Comparison of ENCODE assay signal across 1 cellular context in the genomic region with DNA sequence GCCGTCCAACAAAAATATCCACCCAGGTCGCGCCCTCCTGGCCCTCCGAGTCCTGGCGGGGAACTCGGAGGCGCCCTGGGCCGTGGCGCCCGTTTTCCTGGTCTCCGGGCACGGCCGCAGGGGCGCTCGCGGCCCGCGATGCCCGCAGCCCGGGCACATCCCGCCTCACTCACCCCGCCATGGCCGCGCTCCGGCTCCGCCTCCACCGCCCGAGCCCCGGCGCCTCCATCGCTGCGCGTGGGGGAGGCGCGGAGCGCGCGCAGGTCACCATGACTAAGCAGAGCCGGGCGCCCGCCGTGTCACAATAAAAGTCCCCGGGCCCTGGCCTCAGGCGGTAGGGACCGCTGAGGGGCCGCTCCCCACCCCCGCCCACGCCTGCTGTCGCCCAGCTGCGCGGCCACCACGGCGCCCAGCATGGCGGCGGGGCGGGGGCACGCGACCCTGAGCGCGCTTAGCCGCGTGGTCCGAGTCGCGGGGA.
TF ChIP-seq lines count a peak whose summit lies in the region.

No MANE protein-coding gene starts in this region.

TF ChIP-seq in HEK293, 187 proteins besides CTCF, POLR2A, EP300 and RAD21 (continued from another document):
- TF ChIP-seq ZNF677 (tag by site-specific recombination; IDR thresholded peaks at IDR 0.05) (peak; percentile 59; the same call in 1 of the 2 replicates), ZNF112 (tag by site-specific recombination; IDR thresholded peaks at IDR 0.05) (no peak), ZNF792 (tag by site-specific recombination; IDR thresholded peaks at IDR 0.05) (no peak), HOXC10 (CRISPR knock-in tag; IDR thresholded peaks at IDR 0.05) (peak; percentile 94; the same call in 1 of the 2 replicates), BCL11A (tag by site-specific recombination; IDR thresholded peaks at IDR 0.05; ENCODE audit: low read depth) (no peak), KLF9 (tag by site-specific recombination; IDR thresholded peaks at IDR 0.05; ENCODE audit: low read depth) (peak; percentile 40), GLI2 (tag by site-specific recombination; IDR thresholded peaks at IDR 0.05; ENCODE audit: borderline replicate concordance, low read depth) (0 out of 2 replicates have a peak, but pooled peaks have one; percentile 16), ZNF558 (tag by site-specific recombination; IDR thresholded peaks at IDR 0.05) (no peak), ZNF561 (tag by site-specific recombination; IDR thresholded peaks at IDR 0.05; ENCODE audit: borderline replicate concordance) (peak; percentile 73; the same call in 1 of the 2 replicates), ZNF76 (tag by site-specific recombination; IDR thresholded peaks at IDR 0.05; ENCODE audit: borderline replicate concordance, low read depth) (no peak), ZNF768 (tag by site-specific recombination; IDR thresholded peaks at IDR 0.05) (no peak), ZNF629 (tag by site-specific recombination; IDR thresholded peaks at IDR 0.05) (peak; percentile 43; the same call in 1 of the 2 replicates), ZNF146 (tag by site-specific recombination; IDR thresholded peaks at IDR 0.05) (0 out of 2 replicates have a peak, but pooled peaks have one; percentile 5), YY2 (tag by site-specific recombination; IDR thresholded peaks at IDR 0.05) (peak; percentile 64; the same call in 1 of the 2 replicates), ZNF350 (tag by site-specific recombination; IDR thresholded peaks at IDR 0.05) (no peak), MZF1 (tag by site-specific recombination; IDR thresholded peaks at IDR 0.05; ENCODE audit: borderline replicate concordance) (peak; percentile 45; the same call in 1 of the 2 replicates), KLF10 (tag by site-specific recombination; IDR thresholded peaks at IDR 0.05) (peak; percentile 96), ZFP69B (tag by site-specific recombination; IDR thresholded peaks at IDR 0.05) (peak; percentile 47; the same call in 1 of the 2 replicates), ZNF510 (tag by site-specific recombination; IDR thresholded peaks at IDR 0.05; ENCODE audit: insufficient replicate concordance) (no peak), ZIC2 (tag by site-specific recombination; IDR thresholded peaks at IDR 0.05) (peak; percentile 91), ZBTB20 (tag by site-specific recombination; IDR thresholded peaks at IDR 0.05) (0 out of 2 replicates have a peak, but pooled peaks have one; percentile 15), ZFHX2 (tag by site-specific recombination; conservative IDR thresholded peaks at IDR 0.05) (peak; percentile 92), ZSCAN30 (tag by site-specific recombination; IDR thresholded peaks at IDR 0.05) (peak; percentile 89), ZNF266 (tag by site-specific recombination; IDR thresholded peaks at IDR 0.05; ENCODE audit: low read depth) (no peak), ZNF221 (tag by site-specific recombination; IDR thresholded peaks at IDR 0.05; ENCODE audit: borderline replicate concordance) (0 out of 2 replicates have a peak, but pooled peaks have one; percentile 13), EGR2 (tag by site-specific recombination; IDR thresholded peaks at IDR 0.05; ENCODE audit: low read depth) (peak; percentile 21; the same call in 1 of the 2 replicates), OSR2 (tag by site-specific recombination; IDR thresholded peaks at IDR 0.05) (0 out of 2 replicates have a peak, but pooled peaks have one; percentile 7), YY1 (tag by site-specific recombination; IDR thresholded peaks at IDR 0.05) (peak; percentile 89), ZBTB8A (tag by site-specific recombination; IDR thresholded peaks at IDR 0.05) (peak; percentile 96), ZNF169 (tag by site-specific recombination; IDR thresholded peaks at IDR 0.05) (no peak), ZFP37 (tag by site-specific recombination; IDR thresholded peaks at IDR 0.05) (peak; percentile 8; the same call in 1 of the 2 replicates), ZNF747 (tag by site-specific recombination; IDR thresholded peaks at IDR 0.05) (no peak), ZNF660 (tag by site-specific recombination; IDR thresholded peaks at IDR 0.05) (peak; percentile 87), ZNF184 (tag by site-specific recombination; IDR thresholded peaks at IDR 0.05) (peak; percentile 78), ZNF394 (tag by site-specific recombination; IDR thresholded peaks at IDR 0.05; ENCODE audit: borderline replicate concordance) (no peak)
- TF ChIP-seq, protein P1, sequence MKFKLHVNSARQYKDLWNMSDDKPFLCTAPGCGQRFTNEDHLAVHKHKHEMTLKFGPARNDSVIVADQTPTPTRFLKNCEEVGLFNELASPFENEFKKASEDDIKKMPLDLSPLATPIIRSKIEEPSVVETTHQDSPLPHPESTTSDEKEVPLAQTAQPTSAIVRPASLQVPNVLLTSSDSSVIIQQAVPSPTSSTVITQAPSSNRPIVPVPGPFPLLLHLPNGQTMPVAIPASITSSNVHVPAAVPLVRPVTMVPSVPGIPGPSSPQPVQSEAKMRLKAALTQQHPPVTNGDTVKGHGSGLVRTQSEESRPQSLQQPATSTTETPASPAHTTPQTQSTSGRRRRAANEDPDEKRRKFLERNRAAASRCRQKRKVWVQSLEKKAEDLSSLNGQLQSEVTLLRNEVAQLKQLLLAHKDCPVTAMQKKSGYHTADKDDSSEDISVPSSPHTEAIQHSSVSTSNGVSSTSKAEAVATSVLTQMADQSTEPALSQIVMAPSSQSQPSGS (tag by site-specific recombination; IDR thresholded peaks at IDR 0.05; ENCODE audit: low read depth), result no peak
- TF ChIP-seq, protein P2, sequence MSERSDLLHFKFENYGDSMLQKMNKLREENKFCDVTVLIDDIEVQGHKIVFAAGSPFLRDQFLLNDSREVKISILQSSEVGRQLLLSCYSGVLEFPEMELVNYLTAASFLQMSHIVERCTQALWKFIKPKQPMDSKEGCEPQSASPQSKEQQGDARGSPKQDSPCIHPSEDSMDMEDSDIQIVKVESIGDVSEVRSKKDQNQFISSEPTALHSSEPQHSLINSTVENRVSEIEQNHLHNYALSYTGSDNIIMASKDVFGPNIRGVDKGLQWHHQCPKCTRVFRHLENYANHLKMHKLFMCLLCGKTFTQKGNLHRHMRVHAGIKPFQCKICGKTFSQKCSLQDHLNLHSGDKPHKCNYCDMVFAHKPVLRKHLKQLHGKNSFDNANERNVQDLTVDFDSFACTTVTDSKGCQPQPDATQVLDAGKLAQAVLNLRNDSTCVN (tag by site-specific recombination; optimal IDR thresholded peaks at IDR 0.05), result peak; percentile 95
- TF ChIP-seq, protein P3, sequence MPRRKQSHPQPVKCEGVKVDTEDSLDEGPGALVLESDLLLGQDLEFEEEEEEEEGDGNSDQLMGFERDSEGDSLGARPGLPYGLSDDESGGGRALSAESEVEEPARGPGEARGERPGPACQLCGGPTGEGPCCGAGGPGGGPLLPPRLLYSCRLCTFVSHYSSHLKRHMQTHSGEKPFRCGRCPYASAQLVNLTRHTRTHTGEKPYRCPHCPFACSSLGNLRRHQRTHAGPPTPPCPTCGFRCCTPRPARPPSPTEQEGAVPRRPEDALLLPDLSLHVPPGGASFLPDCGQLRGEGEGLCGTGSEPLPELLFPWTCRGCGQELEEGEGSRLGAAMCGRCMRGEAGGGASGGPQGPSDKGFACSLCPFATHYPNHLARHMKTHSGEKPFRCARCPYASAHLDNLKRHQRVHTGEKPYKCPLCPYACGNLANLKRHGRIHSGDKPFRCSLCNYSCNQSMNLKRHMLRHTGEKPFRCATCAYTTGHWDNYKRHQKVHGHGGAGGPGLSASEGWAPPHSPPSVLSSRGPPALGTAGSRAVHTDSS (tag by site-specific recombination; IDR thresholded peaks at IDR 0.05), result 0 out of 2 replicates have a peak, but pooled peaks have one; percentile 35
- TF ChIP-seq, protein P4, sequence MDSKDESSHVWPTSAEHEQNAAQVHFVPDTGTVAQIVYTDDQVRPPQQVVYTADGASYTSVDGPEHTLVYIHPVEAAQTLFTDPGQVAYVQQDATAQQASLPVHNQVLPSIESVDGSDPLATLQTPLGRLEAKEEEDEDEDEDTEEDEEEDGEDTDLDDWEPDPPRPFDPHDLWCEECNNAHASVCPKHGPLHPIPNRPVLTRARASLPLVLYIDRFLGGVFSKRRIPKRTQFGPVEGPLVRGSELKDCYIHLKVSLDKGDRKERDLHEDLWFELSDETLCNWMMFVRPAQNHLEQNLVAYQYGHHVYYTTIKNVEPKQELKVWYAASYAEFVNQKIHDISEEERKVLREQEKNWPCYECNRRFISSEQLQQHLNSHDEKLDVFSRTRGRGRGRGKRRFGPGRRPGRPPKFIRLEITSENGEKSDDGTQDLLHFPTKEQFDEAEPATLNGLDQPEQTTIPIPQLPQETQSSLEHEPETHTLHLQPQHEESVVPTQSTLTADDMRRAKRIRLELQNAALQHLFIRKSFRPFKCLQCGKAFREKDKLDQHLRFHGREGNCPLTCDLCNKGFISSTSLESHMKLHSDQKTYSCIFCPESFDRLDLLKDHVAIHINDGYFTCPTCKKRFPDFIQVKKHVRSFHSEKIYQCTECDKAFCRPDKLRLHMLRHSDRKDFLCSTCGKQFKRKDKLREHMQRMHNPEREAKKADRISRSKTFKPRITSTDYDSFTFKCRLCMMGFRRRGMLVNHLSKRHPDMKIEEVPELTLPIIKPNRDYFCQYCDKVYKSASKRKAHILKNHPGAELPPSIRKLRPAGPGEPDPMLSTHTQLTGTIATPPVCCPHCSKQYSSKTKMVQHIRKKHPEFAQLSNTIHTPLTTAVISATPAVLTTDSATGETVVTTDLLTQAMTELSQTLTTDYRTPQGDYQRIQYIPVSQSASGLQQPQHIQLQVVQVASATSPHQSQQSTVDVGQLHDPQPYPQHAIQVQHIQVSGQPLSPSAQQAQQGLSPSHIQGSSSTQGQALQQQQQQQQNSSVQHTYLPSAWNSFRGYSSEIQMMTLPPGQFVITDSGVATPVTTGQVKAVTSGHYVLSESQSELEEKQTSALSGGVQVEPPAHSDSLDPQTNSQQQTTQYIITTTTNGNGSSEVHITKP (tag by site-specific recombination; IDR thresholded peaks at IDR 0.05), result peak; percentile 85
- TF ChIP-seq, protein P5, sequence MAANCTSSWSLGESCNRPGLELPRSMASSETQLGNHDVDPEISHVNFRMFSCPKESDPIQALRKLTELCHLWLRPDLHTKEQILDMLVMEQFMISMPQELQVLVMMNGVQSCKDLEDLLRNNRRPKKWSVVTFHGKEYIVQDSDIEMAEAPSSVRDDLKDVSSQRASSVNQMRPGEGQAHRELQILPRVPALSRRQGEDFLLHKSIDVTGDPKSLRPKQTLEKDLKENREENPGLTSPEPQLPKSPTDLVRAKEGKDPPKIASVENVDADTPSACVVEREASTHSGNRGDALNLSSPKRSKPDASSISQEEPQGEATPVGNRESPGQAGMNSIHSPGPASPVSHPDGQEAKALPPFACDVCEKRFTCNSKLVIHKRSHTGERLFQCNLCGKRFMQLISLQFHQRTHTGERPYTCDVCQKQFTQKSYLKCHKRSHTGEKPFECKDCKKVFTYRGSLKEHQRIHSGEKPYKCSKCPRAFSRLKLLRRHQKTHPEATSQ (tag by site-specific recombination; IDR thresholded peaks at IDR 0.05), result peak; percentile 51; the same call in 1 of the 2 replicates
- TF ChIP-seq, protein P6, sequence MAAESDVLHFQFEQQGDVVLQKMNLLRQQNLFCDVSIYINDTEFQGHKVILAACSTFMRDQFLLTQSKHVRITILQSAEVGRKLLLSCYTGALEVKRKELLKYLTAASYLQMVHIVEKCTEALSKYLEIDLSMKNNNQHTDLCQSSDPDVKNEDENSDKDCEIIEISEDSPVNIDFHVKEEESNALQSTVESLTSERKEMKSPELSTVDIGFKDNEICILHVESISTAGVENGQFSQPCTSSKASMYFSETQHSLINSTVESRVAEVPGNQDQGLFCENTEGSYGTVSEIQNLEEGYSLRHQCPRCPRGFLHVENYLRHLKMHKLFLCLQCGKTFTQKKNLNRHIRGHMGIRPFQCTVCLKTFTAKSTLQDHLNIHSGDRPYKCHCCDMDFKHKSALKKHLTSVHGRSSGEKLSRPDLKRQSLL (tag by site-specific recombination; IDR thresholded peaks at IDR 0.05), result peak; percentile 96
- TF ChIP-seq, protein P7, sequence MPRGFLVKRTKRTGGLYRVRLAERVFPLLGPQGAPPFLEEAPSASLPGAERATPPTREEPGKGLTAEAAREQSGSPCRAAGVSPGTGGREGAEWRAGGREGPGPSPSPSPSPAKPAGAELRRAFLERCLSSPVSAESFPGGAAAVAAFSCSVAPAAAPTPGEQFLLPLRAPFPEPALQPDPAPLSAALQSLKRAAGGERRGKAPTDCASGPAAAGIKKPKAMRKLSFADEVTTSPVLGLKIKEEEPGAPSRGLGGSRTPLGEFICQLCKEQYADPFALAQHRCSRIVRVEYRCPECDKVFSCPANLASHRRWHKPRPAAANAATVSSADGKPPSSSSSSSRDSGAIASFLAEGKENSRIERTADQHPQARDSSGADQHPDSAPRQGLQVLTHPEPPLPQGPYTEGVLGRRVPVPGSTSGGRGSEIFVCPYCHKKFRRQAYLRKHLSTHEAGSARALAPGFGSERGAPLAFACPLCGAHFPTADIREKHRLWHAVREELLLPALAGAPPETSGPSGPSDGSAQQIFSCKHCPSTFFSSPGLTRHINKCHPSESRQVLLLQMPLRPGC (tag by site-specific recombination; IDR thresholded peaks at IDR 0.05), result peak; percentile 9; the same call in 1 of the 2 replicates
- TF ChIP-seq, protein P8, sequence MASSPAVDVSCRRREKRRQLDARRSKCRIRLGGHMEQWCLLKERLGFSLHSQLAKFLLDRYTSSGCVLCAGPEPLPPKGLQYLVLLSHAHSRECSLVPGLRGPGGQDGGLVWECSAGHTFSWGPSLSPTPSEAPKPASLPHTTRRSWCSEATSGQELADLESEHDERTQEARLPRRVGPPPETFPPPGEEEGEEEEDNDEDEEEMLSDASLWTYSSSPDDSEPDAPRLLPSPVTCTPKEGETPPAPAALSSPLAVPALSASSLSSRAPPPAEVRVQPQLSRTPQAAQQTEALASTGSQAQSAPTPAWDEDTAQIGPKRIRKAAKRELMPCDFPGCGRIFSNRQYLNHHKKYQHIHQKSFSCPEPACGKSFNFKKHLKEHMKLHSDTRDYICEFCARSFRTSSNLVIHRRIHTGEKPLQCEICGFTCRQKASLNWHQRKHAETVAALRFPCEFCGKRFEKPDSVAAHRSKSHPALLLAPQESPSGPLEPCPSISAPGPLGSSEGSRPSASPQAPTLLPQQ (tag by site-specific recombination; IDR thresholded peaks at IDR 0.05), result peak; percentile 74; the same call in 1 of the 2 replicates
- TF ChIP-seq, protein P9, sequence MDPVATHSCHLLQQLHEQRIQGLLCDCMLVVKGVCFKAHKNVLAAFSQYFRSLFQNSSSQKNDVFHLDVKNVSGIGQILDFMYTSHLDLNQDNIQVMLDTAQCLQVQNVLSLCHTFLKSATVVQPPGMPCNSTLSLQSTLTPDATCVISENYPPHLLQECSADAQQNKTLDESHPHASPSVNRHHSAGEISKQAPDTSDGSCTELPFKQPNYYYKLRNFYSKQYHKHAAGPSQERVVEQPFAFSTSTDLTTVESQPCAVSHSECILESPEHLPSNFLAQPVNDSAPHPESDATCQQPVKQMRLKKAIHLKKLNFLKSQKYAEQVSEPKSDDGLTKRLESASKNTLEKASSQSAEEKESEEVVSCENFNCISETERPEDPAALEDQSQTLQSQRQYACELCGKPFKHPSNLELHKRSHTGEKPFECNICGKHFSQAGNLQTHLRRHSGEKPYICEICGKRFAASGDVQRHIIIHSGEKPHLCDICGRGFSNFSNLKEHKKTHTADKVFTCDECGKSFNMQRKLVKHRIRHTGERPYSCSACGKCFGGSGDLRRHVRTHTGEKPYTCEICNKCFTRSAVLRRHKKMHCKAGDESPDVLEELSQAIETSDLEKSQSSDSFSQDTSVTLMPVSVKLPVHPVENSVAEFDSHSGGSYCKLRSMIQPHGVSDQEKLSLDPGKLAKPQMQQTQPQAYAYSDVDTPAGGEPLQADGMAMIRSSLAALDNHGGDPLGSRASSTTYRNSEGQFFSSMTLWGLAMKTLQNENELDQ (tag by site-specific recombination; IDR thresholded peaks at IDR 0.05; ENCODE audit: low read depth), result no peak; the same call in 1 of the 2 replicates
